Comparison of ENCODE assay signal across 19 cellular contexts in genomic region chr11:86488553-86488952, GRCh38.
DNase-seq lines count a peak whose midpoint lies in the region; ATAC-seq, FAIRE-seq and TF ChIP-seq lines count a peak whose summit lies in the region.
"Had no signal": no experiment of that assay in that cellular context is flagged by ENCODE, and none has a peak within 500 bp of the region (broad histone marks: within the 10 kb centered on the region; RNA-seq: fewer than 3 reads in every experiment).

No MANE protein-coding gene starts in this region.

- no peak overlapping the region for H3K4me2 ChIP-seq in astrocyte (ENCODE audit: low read length)

- H3K9me3 ChIP-seq in astrocyte (ENCODE audit: insufficient read depth, low read depth, low read length) = no peaks in the 10 kb centered on the region
- H3K9me3 ChIP-seq in effector memory CD4-positive, alpha-beta T cell (ENCODE audit: control insufficient read depth, low read length) = no peaks in the 10 kb centered on the region
- H3K9me3 ChIP-seq: upper lobe of right lung had no signal

- H3K36me3 Mint-ChIP-seq in natural killer cell treated with Interleukin-12 subunit alpha and Interleukin-12 subunit beta and Interleukin-15 and Interleukin-18, amount 100 ng/mL, for 72 hours = peaks cover 6% of the 10 kb centered on the region
- H3K36me3 Mint-ChIP-seq in natural killer cell = no peaks in the 10 kb centered on the region
- H3K36me3 Mint-ChIP-seq in astrocyte (ENCODE audit: low read depth, unreplicated experiment) = peaks cover 17% of the 10 kb centered on the region
- H3K36me3 Mint-ChIP-seq: CD4-positive, alpha-beta memory T cell; naive B cell; T-cell had no signal

- no peaks in the 10 kb centered on the region for H4K20me1 ChIP-seq in astrocyte (ENCODE audit: insufficient read depth, low read length)

- H3K36me3 ChIP-seq in astrocyte (ENCODE audit: insufficient read depth, low read length) = no peaks in the 10 kb centered on the region
- H3K36me3 ChIP-seq in effector memory CD4-positive, alpha-beta T cell (ENCODE audit: control insufficient read depth, insufficient read depth, low read length) = no peaks in the 10 kb centered on the region
- H3K36me3 ChIP-seq: upper lobe of right lung had no signal

- DNase-seq in natural killer cell treated with Interleukin-12 subunit alpha and Interleukin-12 subunit beta and Interleukin-15 and Interleukin-18, amount 100 ng/mL, for 72 hours (ENCODE audit: low spot score) = no peak
- DNase-seq in natural killer cell (no peak), NCI-H2171 (lab: John Stamatoyannopoulos, UW) (peak; percentile 98), astrocyte (ENCODE audit: low read depth) (peak; percentile 33), amniotic stem cell (lab: John Stamatoyannopoulos, UW) (no peak)
- no peak for DNase-seq in effector memory CD4-positive, alpha-beta T cell
- DNase-seq: activated CD4-positive, alpha-beta T cell treated with anti-CD3 and anti-CD28 coated beads, Interleukin-2, amount 10 ng/mL, durations not matched to agents 7 days and 5 days; anterior cingulate cortex; CD4-positive, alpha-beta memory T cell; cerebellar nuclear complex; effector CD8-positive, alpha-beta T cell; KBM-7; naive B cell; stimulated activated CD4-positive, alpha-beta T cell treated with anti-CD3 and anti-CD28 coated beads, Interleukin-2, amount 100 ng/mL, for 48 hours; T-cell; upper lobe of right lung had no signal

- no peak overlapping the region for H3K9ac ChIP-seq in astrocyte (ENCODE audit: low read length)

- no peaks in the 10 kb centered on the region for H3K9me3 Mint-ChIP-seq in natural killer cell treated with Interleukin-12 subunit alpha and Interleukin-12 subunit beta and Interleukin-15 and Interleukin-18, amount 100 ng/mL, for 72 hours
- H3K9me3 Mint-ChIP-seq in natural killer cell (no peaks in the 10 kb centered on the region), astrocyte (ENCODE audit: unreplicated experiment) (no peaks in the 10 kb centered on the region)
- H3K9me3 Mint-ChIP-seq: activated CD4-positive, alpha-beta T cell treated with anti-CD3 and anti-CD28 coated beads, Interleukin-2, amount 10 ng/mL, durations not matched to agents 7 days and 5 days; CD4-positive, alpha-beta memory T cell; naive B cell; T-cell had no signal

- intact Hi-C loops in natural killer cell (cut with micrococcal nuclease) = no loop called here

- no peak for TF ChIP-seq CTCF in natural killer cell (IDR thresholded peaks at IDR 0.05)
- no peak for TF ChIP-seq CTCF in astrocyte (IDR thresholded peaks at IDR 0.05; ENCODE audit: insufficient read depth, low read depth, low read length)

- no peaks in the 10 kb centered on the region for H3K27me3 ChIP-seq in astrocyte (ENCODE audit: insufficient read depth, low read length)
- H3K27me3 ChIP-seq in effector memory CD4-positive, alpha-beta T cell (replicated peaks; ENCODE audit: control insufficient read depth, insufficient read depth, low read length, poor library complexity, severe bottlenecking) = no peaks in the 10 kb centered on the region
- H3K27me3 ChIP-seq: upper lobe of right lung had no signal

- no peak overlapping the region for H3K27ac ChIP-seq in astrocyte (ENCODE audit: low read depth, low read length)
- no peak overlapping the region for H3K27ac ChIP-seq in effector memory CD4-positive, alpha-beta T cell (ENCODE audit: insufficient read depth, low read length, poor library complexity, severe bottlenecking)
- H3K27ac ChIP-seq: upper lobe of right lung had no signal

- FAIRE-seq in astrocyte (lab: Jason Lieb, UNC) = no peak
- FAIRE-seq: H54 had no signal

- H3K4me3 ChIP-seq in astrocyte (ENCODE audit: insufficient read depth, low read depth, low read length) = no peak overlapping the region
- no peak overlapping the region for H3K4me3 ChIP-seq in effector memory CD4-positive, alpha-beta T cell (ENCODE audit: insufficient read depth, low read depth, low read length, poor library complexity, severe bottlenecking)
- H3K4me3 ChIP-seq: upper lobe of right lung had no signal

- peaks cover 24% of the 10 kb centered on the region for H3K4me1 ChIP-seq in astrocyte (ENCODE audit: insufficient read depth, low read length)
- H3K4me1 ChIP-seq in effector memory CD4-positive, alpha-beta T cell (ENCODE audit: control insufficient read depth, insufficient read depth, low read length, poor library complexity, severe bottlenecking) = no peaks in the 10 kb centered on the region

- H3K4me1 Mint-ChIP-seq in natural killer cell treated with Interleukin-12 subunit alpha and Interleukin-12 subunit beta and Interleukin-15 and Interleukin-18, amount 100 ng/mL, for 72 hours (ENCODE audit: low read depth in 2 of 2) = peaks cover 27 to 45% of the 10 kb centered on the region in 2 donors
- H3K4me1 Mint-ChIP-seq in natural killer cell = peaks cover 45 to 56% of the 10 kb centered on the region in 2 donors
- H3K4me1 Mint-ChIP-seq in astrocyte (ENCODE audit: low read depth, unreplicated experiment) = peaks cover 24% of the 10 kb centered on the region
- H3K4me1 Mint-ChIP-seq: activated CD4-positive, alpha-beta T cell treated with anti-CD3 and anti-CD28 coated beads, Interleukin-2, amount 10 ng/mL, durations not matched to agents 7 days and 5 days; CD4-positive, alpha-beta memory T cell; naive B cell had no signal

- no peak overlapping the region for H3K4me3 Mint-ChIP-seq in natural killer cell treated with Interleukin-12 subunit alpha and Interleukin-12 subunit beta and Interleukin-15 and Interleukin-18, amount 100 ng/mL, for 72 hours
- H3K4me3 Mint-ChIP-seq in natural killer cell (no peak overlapping the region), astrocyte (ENCODE audit: unreplicated experiment) (no peak overlapping the region)
- H3K4me3 Mint-ChIP-seq: activated CD4-positive, alpha-beta T cell treated with anti-CD3 and anti-CD28 coated beads, Interleukin-2, amount 10 ng/mL, durations not matched to agents 7 days and 5 days; CD4-positive, alpha-beta memory T cell; naive B cell; T-cell had no signal

- peak overlapping the region; percentile 8 to 13 for H3K27ac Mint-ChIP-seq in natural killer cell treated with Interleukin-12 subunit alpha and Interleukin-12 subunit beta and Interleukin-15 and Interleukin-18, amount 100 ng/mL, for 72 hours
- H3K27ac Mint-ChIP-seq in natural killer cell (no peak overlapping the region), astrocyte (ENCODE audit: unreplicated experiment) (no peak overlapping the region)
- H3K27ac Mint-ChIP-seq: activated CD4-positive, alpha-beta T cell treated with anti-CD3 and anti-CD28 coated beads, Interleukin-2, amount 10 ng/mL, durations not matched to agents 7 days and 5 days; CD4-positive, alpha-beta memory T cell; T-cell had no signal

- ATAC-seq in natural killer cell treated with Interleukin-12 subunit alpha and Interleukin-12 subunit beta and Interleukin-15 and Interleukin-18, amount 100 ng/mL, for 72 hours = no peak
- no peak for ATAC-seq in natural killer cell
- no peak for ATAC-seq in esophagus mucosa
- ATAC-seq in HG03280 (IDR thresholded peaks at IDR 0.05; ENCODE audit: unreplicated experiment) = no peak
- ATAC-seq: T-cell, upper lobe of right lung had no signal

- peaks cover 8 to 17% of the 10 kb centered on the region in 2 donors for H3K27me3 Mint-ChIP-seq in natural killer cell treated with Interleukin-12 subunit alpha and Interleukin-12 subunit beta and Interleukin-15 and Interleukin-18, amount 100 ng/mL, for 72 hours
- H3K27me3 Mint-ChIP-seq in natural killer cell (ENCODE audit: low read depth in 2 of 2) (peaks cover 33 to 45% of the 10 kb centered on the region in 2 donors), astrocyte (ENCODE audit: low read depth, unreplicated experiment) (no peaks in the 10 kb centered on the region)
- H3K27me3 Mint-ChIP-seq: activated CD4-positive, alpha-beta T cell treated with anti-CD3 and anti-CD28 coated beads, Interleukin-2, amount 10 ng/mL, durations not matched to agents 7 days and 5 days; CD4-positive, alpha-beta memory T cell; naive B cell; T-cell had no signal

- no peak overlapping the region for H2AFZ ChIP-seq in astrocyte (ENCODE audit: low read depth, low read length)

- no peaks in the 10 kb centered on the region for H3K79me2 ChIP-seq in astrocyte (ENCODE audit: insufficient read depth, low read length)

Comparison
In these comparisons a context has a peak if more than half of its experiments do, and no peak if none do; other contexts are left out.
1. H3K27ac Mint-ChIP-seq: peak in natural killer cell treated with Interleukin-12 subunit alpha and Interleukin-12 subunit beta and Interleukin-15 and Interleukin-18, amount 100 ng/mL, for 72 hours (2 of 2); none in natural killer cell (0 of 2) and astrocyte (single experiment).
2. DNase-seq: peak in NCI-H2171 (single experiment) and astrocyte (single experiment); none in natural killer cell treated with Interleukin-12 subunit alpha and Interleukin-12 subunit beta and Interleukin-15 and Interleukin-18, amount 100 ng/mL, for 72 hours (single experiment), natural killer cell (single experiment), amniotic stem cell (single experiment) and effector memory CD4-positive, alpha-beta T cell (0 of 3).